ENCODE assay signal across 15 cellular contexts in genomic region chr5:73617510-73618279, GRCh38. TPM values are rescaled to one million over a fixed set of nuclear protein-coding genes. Genes with fewer than 3 reads are reported as not detected.
A peak's percentile ranks its signal among the peaks of the same experiment; 100 is the strongest.
DNase-seq lines count a peak whose midpoint lies in the region; ATAC-seq and TF ChIP-seq lines count a peak whose summit lies in the region.
"Had no signal": no experiment of that assay in that cellular context is flagged by ENCODE, and none has a peak within 500 bp of the region (broad histone marks: within the 10 kb centered on the region; RNA-seq: fewer than 3 reads in every experiment).

No MANE protein-coding gene starts in this region.

- in situ Hi-C loops in transverse colon (cut with MboI; ENCODE audit: low pct_ligation_motif_present in 1 of 4, low pct_unique_long_range_greater_than_20kb in 1 of 4, low sequenced_read_pairs in 3 of 4), result no loop called here

- H4K20me1 ChIP-seq in fibroblast of lung (ENCODE audit: control insufficient read depth, extremely low read depth, insufficient read depth, low read length), result no peaks in the 10 kb centered on the region

- DNase-seq in NCI-H82 (lab: John Stamatoyannopoulos, UW) (peak; percentile 20), NCI-H82 treated with DMSO at 0.1 percent for 48 hours (lab: John Stamatoyannopoulos, UW; ENCODE audit: unreplicated experiment) (no peak), NCI-H69 (lab: John Stamatoyannopoulos, UW) (peak; percentile 32), fibroblast of lung (ENCODE audit: low read depth in 2 of 2) (peak in 1 of 2 donors; percentile 47), transverse colon (no peak), cerebellum (ENCODE audit: low spot score) (no peak), iPS-NIHi7 (ENCODE audit: extremely low spot score) (no peak)
- DNase-seq: activated naive CD8-positive, alpha-beta T cell treated with anti-CD3 and anti-CD28 coated beads, Interleukin-2, amount 50 U/mL, for 24 hours; effector memory CD4-positive, alpha-beta T cell; H9; NCI-H345; retina; testis had no signal

- H3K36me3 ChIP-seq in fibroblast of lung (ENCODE audit: control insufficient read depth, insufficient read depth, low read length) (no peaks in the 10 kb centered on the region), transverse colon (no peaks in the 10 kb centered on the region)

- TF ChIP-seq EP300 in transverse colon (IDR thresholded peaks at IDR 0.05; ENCODE audit: low read depth), result no peak

- no peak for TF ChIP-seq CTCF in fibroblast of lung (conservative IDR thresholded peaks at IDR 0.05 in 1 of 2, IDR thresholded peaks at IDR 0.05 in 1 of 2; ENCODE audit: low read depth in 1 of 2, low read length in 2 of 2)
- no peak for TF ChIP-seq CTCF in transverse colon (IDR thresholded peaks at IDR 0.05)

- peak overlapping the region; percentile 51 for H2AFZ ChIP-seq in fibroblast of lung (ENCODE audit: low read length)

- no peaks in the 10 kb centered on the region for H3K79me2 ChIP-seq in fibroblast of lung (ENCODE audit: control insufficient read depth, insufficient read depth, low read length)

- no peaks in the 10 kb centered on the region for H3K9me3 ChIP-seq in fibroblast of lung (ENCODE audit: control insufficient read depth, insufficient read depth, low read depth, low read length)
- no peaks in the 10 kb centered on the region for H3K9me3 ChIP-seq in transverse colon
- H3K9me3 ChIP-seq: testis had no signal

- peak overlapping the region; percentile 9 for H3K4me2 ChIP-seq in fibroblast of lung (ENCODE audit: extremely low read depth, insufficient read depth, low read length)

- H3K27me3 ChIP-seq in fibroblast of lung (ENCODE audit: control insufficient read depth, insufficient read depth, low read length) (no peaks in the 10 kb centered on the region), transverse colon (no peaks in the 10 kb centered on the region)
- H3K27me3 ChIP-seq: testis had no signal

- H3K4me3 ChIP-seq in fibroblast of lung (replicated peaks in 1 of 4; ENCODE audit: control extremely low read depth in 1 of 4, insufficient read depth in 1 of 4, low read depth in 3 of 4, low read length in 4 of 4), result no peak overlapping the region
- H3K4me3 ChIP-seq in transverse colon, result no peak overlapping the region
- H3K4me3 ChIP-seq: testis had no signal

- no peaks in the 10 kb centered on the region for H3K4me1 ChIP-seq in fibroblast of lung (ENCODE audit: control insufficient read depth, extremely low read depth, insufficient read depth, low read length)
- peaks cover 0 to 8% (median 3%) of the 10 kb centered on the region in 4 donors for H3K4me1 ChIP-seq in transverse colon
- H3K4me1 ChIP-seq: testis had no signal

- TF ChIP-seq POLR2A in transverse colon (IDR thresholded peaks at IDR 0.05), result no peak

- no peak for ATAC-seq in HG03354 (IDR thresholded peaks at IDR 0.05; ENCODE audit: poor library complexity, severe bottlenecking, unreplicated experiment)
- ATAC-seq: activated naive CD8-positive, alpha-beta T cell treated with anti-CD3 and anti-CD28 coated beads, Interleukin-2, amount 50 U/mL, for 24 hours had no signal

- intact Hi-C loops in transverse colon (cut with DNase I; ENCODE audit: low total_unique reads), result no loop called here

- WGBS in transverse colon (ENCODE audit: low coverage in 1 of 2), 2 donors, result 58 to 73% methylated on average over 8 to 9 of the region's 9 CpGs

- H3K9ac ChIP-seq in fibroblast of lung (ENCODE audit: insufficient read depth, low read length), result no peak overlapping the region

- no peak overlapping the region for H3K27ac ChIP-seq in fibroblast of lung (ENCODE audit: insufficient read depth, low read length)
- H3K27ac ChIP-seq in transverse colon, result peak overlapping the region in 3 of 4 donors; percentile 1 to 57 (median 18)
- H3K27ac ChIP-seq: RWPE1, testis had no signal

RNA-seq across cellular contexts. Expression of gene ARHGEF28, which starts 8.3 kb away (rescaled TPM):
- total RNA-seq in fibroblast of lung, result 10.3 and 34.3 TPM in 2 replicates
- 2.3 and 3.5 TPM in 2 replicates for polyA plus RNA-seq in fibroblast of lung
- 4.7 and 6.7 TPM in 2 replicates for polyA plus RNA-seq in fibroblast of lung (2012)
- 4.9 and 11.8 TPM in 2 replicates for polyA minus RNA-seq in fibroblast of lung (ENCODE audit: low replicate concordance)
- 10 to 100 TPM in 3 of 4 donors, 1 to 10 TPM in 1; 9.8 to 18.7 (median 18.6) TPM for total RNA-seq in transverse colon
- 6.7 TPM for total RNA-seq in cerebellum

RNA-seq across cellular contexts. Expression of gene UTP15, which starts 52.2 kb away (rescaled TPM):
- total RNA-seq in fibroblast of lung (17.0 and 20.8 TPM in 2 replicates), transverse colon (10 to 100 TPM in 3 of 4 donors, 1 to 10 TPM in 1; 6.7 to 69.3 (median 23.3) TPM), cerebellum (28.9 TPM)
- 13.2 and 19.5 TPM in 2 replicates for polyA plus RNA-seq in fibroblast of lung
- polyA plus RNA-seq in fibroblast of lung (2012), result 8.1 and 11.7 TPM in 2 replicates
- 1.1 and 3.1 TPM in 2 replicates for polyA minus RNA-seq in fibroblast of lung (ENCODE audit: low replicate concordance)

RNA-seq across cellular contexts. Expression of gene ANKRA2, which starts 52.3 kb away (rescaled TPM):
- 29.7 and 31.1 TPM in 2 replicates for total RNA-seq in fibroblast of lung
- 10.4 and 15.0 TPM in 2 replicates for polyA plus RNA-seq in fibroblast of lung
- 7.4 and 8.8 TPM in 2 replicates for polyA plus RNA-seq in fibroblast of lung (2012)
- polyA minus RNA-seq in fibroblast of lung (ENCODE audit: low replicate concordance), result 1.9 TPM in 1 of 2 replicates, not detected in the other
- 10 to 100 TPM; 17.6 to 50.9 (median 22.2) TPM for total RNA-seq in transverse colon
- 39.8 TPM for total RNA-seq in cerebellum

Comparison
In these comparisons a context has a peak if more than half of its experiments do, and no peak if none do; other contexts are left out.
1. DNase-seq: peak in NCI-H82 (single experiment) and NCI-H69 (single experiment); none in NCI-H82 treated with DMSO at 0.1 percent for 48 hours (single experiment), transverse colon (single experiment), cerebellum (single experiment) and iPS-NIHi7 (single experiment).